ENCODE assay signal across 1 cellular context in the genomic region with DNA sequence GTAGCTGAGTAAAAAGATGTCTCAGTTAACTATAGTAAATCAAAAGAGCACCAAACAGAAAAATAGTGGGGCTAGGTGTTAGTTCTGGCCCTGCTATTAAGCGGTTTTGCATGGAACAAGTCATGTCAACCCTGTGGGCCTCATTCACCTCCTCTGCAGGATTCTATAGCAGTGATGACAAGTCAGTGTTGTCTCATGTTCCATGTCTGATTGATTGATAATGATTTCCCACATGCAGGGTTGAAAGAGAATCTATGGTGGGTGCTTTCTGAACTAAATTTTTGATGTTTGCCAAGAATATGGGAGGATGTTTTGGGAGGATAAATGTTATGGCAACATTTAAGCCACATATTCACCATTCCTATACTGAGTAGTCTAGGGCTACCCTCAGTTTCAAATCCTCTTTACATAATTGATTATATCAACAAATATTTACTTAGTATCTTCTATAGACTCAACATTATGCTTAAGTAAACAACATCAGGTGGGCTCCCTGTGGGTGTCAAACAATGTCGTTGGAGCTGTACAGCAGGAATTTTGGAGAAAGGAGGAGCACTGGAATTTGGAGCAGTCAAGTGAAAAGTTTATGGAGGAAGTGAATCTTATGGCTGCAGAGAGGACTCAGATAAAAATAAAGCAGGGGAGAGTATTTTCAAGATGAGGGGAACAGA.
A peak's percentile ranks its signal among the peaks of the same experiment; 100 is the strongest.
TF ChIP-seq lines count a peak whose summit lies in the region.

No MANE protein-coding gene starts in this region.

TF ChIP-seq in GM12878, 131 proteins besides CTCF, POLR2A, EP300 and RAD21:
- TF ChIP-seq POLR2AphosphoS5 (IDR thresholded peaks at IDR 0.05; ENCODE audit: low read length) (no peak), RUNX3 (IDR thresholded peaks at IDR 0.05; ENCODE audit: low read length) (no peak), SPI1 (IDR thresholded peaks at IDR 0.05; ENCODE audit: borderline replicate concordance, insufficient read depth, low read depth, low read length) (0 out of 2 replicates have a peak, but pooled peaks have one; percentile 30), PML (IDR thresholded peaks at IDR 0.05; ENCODE audit: low read length) (no peak)
